Comparison of ENCODE assay signal across 15 cellular contexts in the genomic region with DNA sequence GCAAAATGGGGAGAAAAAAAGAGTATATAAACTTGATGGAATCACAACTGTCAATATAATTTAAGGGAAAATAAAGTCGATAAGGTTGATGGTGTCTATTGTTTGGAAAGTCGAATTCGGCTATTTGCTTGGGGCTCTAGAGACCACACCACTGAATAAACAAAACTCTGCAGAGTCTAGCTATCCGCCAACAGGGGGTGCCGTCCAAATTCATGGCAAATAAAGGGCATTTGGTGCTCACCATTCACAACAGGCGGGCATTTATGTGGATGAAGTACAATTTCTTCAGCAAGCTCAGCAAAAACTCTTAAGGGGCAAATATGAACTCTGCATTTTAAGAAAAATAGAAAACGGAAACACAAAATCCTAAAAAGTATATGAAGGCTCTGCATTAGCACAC. TPM values are rescaled to one million over a fixed set of nuclear protein-coding genes. Genes with fewer than 3 reads are reported as not detected.
A peak's percentile ranks its signal among the peaks of the same experiment; 100 is the strongest.
DNase-seq lines count a peak whose midpoint lies in the region; FAIRE-seq and TF ChIP-seq lines count a peak whose summit lies in the region.
"Had no signal": no experiment of that assay in that cellular context is flagged by ENCODE, and none has a peak within 500 bp of the region (broad histone marks: within the 10 kb centered on the region; RNA-seq: fewer than 3 reads in every experiment).

No MANE protein-coding gene starts in this region.

- 0 out of 2 replicates have a peak, but pooled peaks have one; percentile 2 for TF ChIP-seq RAD21 in Ishikawa (IDR thresholded peaks at IDR 0.05; ENCODE audit: low read depth)

- FAIRE-seq in keratinocyte (lab: Jason Lieb, UNC): no peak
- FAIRE-seq: endometrium had no signal

- no peaks in the 10 kb centered on the region for H3K27me3 Mint-ChIP-seq in Calu3 (ENCODE audit: unreplicated experiment)

- H3K9me3 ChIP-seq in keratinocyte (ENCODE audit: control insufficient read depth, low read depth, low read length): no peaks in the 10 kb centered on the region
- H3K9me3 ChIP-seq: ascending aorta, SJSA1 had no signal

- H3K4me1 ChIP-seq in keratinocyte (ENCODE audit: control insufficient read depth, extremely low read depth, insufficient read depth, low read length): peaks cover 4% of the 10 kb centered on the region
- H3K4me1 ChIP-seq: ascending aorta, SJSA1 had no signal

- no peaks in the 10 kb centered on the region for H3K36me3 ChIP-seq in keratinocyte (ENCODE audit: control insufficient read depth in 2 of 2, extremely low read depth in 1 of 2, insufficient read depth in 2 of 2, low read length in 2 of 2)
- H3K36me3 ChIP-seq: ascending aorta, SJSA1 had no signal

- no peak overlapping the region for H3K4me3 Mint-ChIP-seq in Calu3 (ENCODE audit: low read depth, unreplicated experiment)

- TF ChIP-seq EP300 in Ishikawa (IDR thresholded peaks at IDR 0.05; ENCODE audit: borderline replicate concordance): no peak

- H3K79me2 ChIP-seq in keratinocyte (ENCODE audit: control insufficient read depth, insufficient read depth, low read length): no peaks in the 10 kb centered on the region

- no peak overlapping the region for H3K4me2 ChIP-seq in keratinocyte (ENCODE audit: control insufficient read depth, extremely low read depth, insufficient read depth, low read depth, low read length)
- H3K4me2 ChIP-seq: KMS-11 had no signal

- no peak overlapping the region for H3K27ac Mint-ChIP-seq in Calu3 (ENCODE audit: unreplicated experiment)

- no peak overlapping the region for H3K9ac ChIP-seq in keratinocyte (ENCODE audit: control insufficient read depth, extremely low read depth, insufficient read depth, low read length)
- H3K9ac ChIP-seq: KMS-11 had no signal

- dilution Hi-C loops in keratinocyte (cut with MboI; ENCODE audit: extremely low pct_ligation_motif_present, low sequenced_read_pairs): loop anchor here (25.0 kb wide), 1 partner anchor 224 kb away; no protein-coding TSS in a partner anchor

- H3K4me3 ChIP-seq in astrocyte of the spinal cord (ENCODE audit: low read depth, low read length) (no peak overlapping the region), keratinocyte (ENCODE audit: control insufficient read depth in 2 of 3, extremely low read depth in 1 of 3, insufficient read depth in 2 of 3, low read depth in 1 of 3, low read length in 3 of 3) (no peak overlapping the region)
- H3K4me3 ChIP-seq: ascending aorta, SJSA1 had no signal

- H2AFZ ChIP-seq in keratinocyte (ENCODE audit: control insufficient read depth, low read length): no peak overlapping the region

- no TSS peak for BruUV-seq in Calu3 (replicated peaks; lab: Mats Ljungman, UMichigan)

- CTCF ChIA-PET in Calu3 (lab: Charles Lee): no interaction called here

- H3K36me3 Mint-ChIP-seq in Calu3 (ENCODE audit: insufficient read depth, unreplicated experiment): no peaks in the 10 kb centered on the region

- H3K4me1 Mint-ChIP-seq in Calu3 (ENCODE audit: low read depth, unreplicated experiment): no peaks in the 10 kb centered on the region

- no peaks in the 10 kb centered on the region for H4K20me1 ChIP-seq in keratinocyte (ENCODE audit: control insufficient read depth, extremely low read depth, insufficient read depth, low read length)

- intact Hi-C loops in Calu3 (cut with micrococcal nuclease; ENCODE audit: unreplicated experiment): loop anchor here (5.0 kb wide), 1 partner anchor 144 kb away; no protein-coding TSS in a partner anchor

- no peaks in the 10 kb centered on the region for H3K27me3 ChIP-seq in keratinocyte (ENCODE audit: control insufficient read depth, extremely low read depth, insufficient read depth, low read length)
- H3K27me3 ChIP-seq: ascending aorta had no signal

- in situ Hi-C loops in astrocyte of the spinal cord (cut with HindIII; ENCODE audit: low sequenced_read_pairs): no loop called here

- no peaks in the 10 kb centered on the region for H3K9me3 Mint-ChIP-seq in Calu3 (ENCODE audit: low read depth, unreplicated experiment)

- no peak overlapping the region for H3K27ac ChIP-seq in keratinocyte (ENCODE audit: control insufficient read depth, insufficient read depth, low read length)
- H3K27ac ChIP-seq: ascending aorta, KMS-11, SJSA1 had no signal

- TF ChIP-seq CTCF in astrocyte of the spinal cord (IDR thresholded peaks at IDR 0.05; ENCODE audit: low read depth, low read length) (peak; percentile 28), keratinocyte (optimal IDR thresholded peaks at IDR 0.05 in 1 of 3, IDR thresholded peaks at IDR 0.05 in 1 of 3, conservative IDR thresholded peaks at IDR 0.05 in 1 of 3; ENCODE audit: extremely low read depth in 1 of 3, insufficient read depth in 2 of 3, low read length in 3 of 3) (peak; percentile 26 to 41 (median 26)), Calu3 (IDR thresholded peaks at IDR 0.05; ENCODE audit: unreplicated experiment) (no peak)

- DNase-seq in ELR (ENCODE audit: low read depth) (peak; percentile 4), astrocyte of the spinal cord (ENCODE audit: low read depth, low spot score) (no peak), keratinocyte (ENCODE audit: low read depth, low spot score) (no peak), hepatic stellate cell (ENCODE audit: low spot score) (no peak), SHP77 (lab: John Stamatoyannopoulos, UW) (no peak), Calu3 (no peak)
- DNase-seq in stimulated activated CD4-positive, alpha-beta T cell treated with anti-CD3 and anti-CD28 coated beads, Interleukin-4, amount 100 ng/mL, for 24 hours: no peak
- DNase-seq: activated CD4-positive, alpha-beta T cell treated with anti-CD3 and anti-CD28 coated beads for 1 hour; activated T-cell treated with anti-CD3 and anti-CD28 coated beads, Interleukin-2, amount 50 U/mL, for 48 hours; right cardiac atrium had no signal

- no peaks in the 10 kb centered on the region for H3K9me1 ChIP-seq in keratinocyte (ENCODE audit: control insufficient read depth, extremely low read depth, insufficient read depth, low read length)

TF ChIP-seq in Ishikawa, 13 proteins besides CTCF, POLR2A, EP300 and RAD21:
- TF ChIP-seq, protein P1, sequence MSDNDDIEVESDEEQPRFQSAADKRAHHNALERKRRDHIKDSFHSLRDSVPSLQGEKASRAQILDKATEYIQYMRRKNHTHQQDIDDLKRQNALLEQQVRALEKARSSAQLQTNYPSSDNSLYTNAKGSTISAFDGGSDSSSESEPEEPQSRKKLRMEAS (IDR thresholded peaks at IDR 0.05): no peak
- TF ChIP-seq YY1 (IDR thresholded peaks at IDR 0.05; ENCODE audit: low read depth) (no peak), FOXM1 (IDR thresholded peaks at IDR 0.05; ENCODE audit: borderline replicate concordance, low read depth) (no peak), TEAD4 (IDR thresholded peaks at IDR 0.05) (no peak), EGR1 (IDR thresholded peaks at IDR 0.05) (no peak), ZBTB7A (IDR thresholded peaks at IDR 0.05; ENCODE audit: low read depth) (no peak), TAF1 (IDR thresholded peaks at IDR 0.05; ENCODE audit: low read depth) (no peak), REST (IDR thresholded peaks at IDR 0.05; ENCODE audit: low read depth) (no peak), TCF12 (IDR thresholded peaks at IDR 0.05; ENCODE audit: low read depth) (no peak)
- TF ChIP-seq, protein P2, sequence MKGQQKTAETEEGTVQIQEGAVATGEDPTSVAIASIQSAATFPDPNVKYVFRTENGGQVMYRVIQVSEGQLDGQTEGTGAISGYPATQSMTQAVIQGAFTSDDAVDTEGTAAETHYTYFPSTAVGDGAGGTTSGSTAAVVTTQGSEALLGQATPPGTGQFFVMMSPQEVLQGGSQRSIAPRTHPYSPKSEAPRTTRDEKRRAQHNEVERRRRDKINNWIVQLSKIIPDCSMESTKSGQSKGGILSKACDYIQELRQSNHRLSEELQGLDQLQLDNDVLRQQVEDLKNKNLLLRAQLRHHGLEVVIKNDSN (IDR thresholded peaks at IDR 0.05): no peak

RNA-seq across cellular contexts. Expression of gene CD36, which starts 23.3 kb away (rescaled TPM):
- polyA plus RNA-seq in keratinocyte: 0.05 to 1.1 TPM (median 0.59 TPM) in 3 replicates
- polyA plus RNA-seq in keratinocyte (2011; ENCODE audit: low read depth): 11.9 TPM
- polyA plus RNA-seq in keratinocyte (2011; cell fraction: cytosol; rRNA removed): 0.16 and 0.19 TPM in 2 replicates
- 0.45 and 1.1 TPM in 2 replicates for polyA plus RNA-seq in keratinocyte (2011; cell fraction: nucleus; rRNA removed)
- polyA plus RNA-seq in keratinocyte (2012; ENCODE audit: low replicate concordance): 0.10 and 8.0 TPM in 2 replicates
- polyA minus RNA-seq in keratinocyte: 0.96 TPM in 1 of 3 replicates, not detected in the others
- not detected for polyA minus RNA-seq in keratinocyte (2011; cell fraction: cytosol; rRNA and poly(A)+ RNA removed)
- 0.84 and 1.8 TPM in 2 replicates for polyA minus RNA-seq in keratinocyte (2011; cell fraction: nucleus; rRNA and poly(A)+ RNA removed)
- total RNA-seq in Calu3 (2022): not detected in 2 replicates
